In genomic region chr6:31567531-31568370, GRCh38 we compare ENCODE assay signal across 15 cellular contexts. TPM values are rescaled to one million over a fixed set of nuclear protein-coding genes. Genes with fewer than 3 reads are reported as not detected.
DNase-seq lines count a peak whose midpoint lies in the region; ATAC-seq and TF ChIP-seq lines count a peak whose summit lies in the region.
"Had no signal": no experiment of that assay in that cellular context is flagged by ENCODE, and none has a peak within 500 bp of the region (broad histone marks: within the 10 kb centered on the region; RNA-seq: fewer than 3 reads in every experiment).

No MANE protein-coding gene starts in this region.

- H3K4me1 Mint-ChIP-seq in activated naive CD8-positive, alpha-beta T cell treated with anti-CD3 and anti-CD28 coated beads for 36 hours, result peaks cover 69% of the 10 kb centered on the region
- H3K4me1 Mint-ChIP-seq in neural progenitor cell, result peaks cover 15% of the 10 kb centered on the region

- peak overlapping the region; percentile 59 for H3K4me3 Mint-ChIP-seq in activated naive CD8-positive, alpha-beta T cell treated with anti-CD3 and anti-CD28 coated beads for 36 hours
- peak overlapping the region; percentile 57 for H3K4me3 Mint-ChIP-seq in neural progenitor cell

- H3K9ac ChIP-seq in Loucy (ENCODE audit: low read depth, low read length, poor library complexity, severe bottlenecking) (peak overlapping the region; percentile 6), neural progenitor cell (no peak overlapping the region)

- TF ChIP-seq CTCF in GM12864 (IDR thresholded peaks at IDR 0.05; ENCODE audit: low read depth, low read length, missing control alignments) (no peak), Loucy (conservative IDR thresholded peaks at IDR 0.05; ENCODE audit: low read length) (no peak), neural progenitor cell (IDR thresholded peaks at IDR 0.05) (no peak)

- H3K36me3 ChIP-seq in Loucy (ENCODE audit: insufficient read depth, low read length), result no peaks in the 10 kb centered on the region
- H3K36me3 ChIP-seq in neural progenitor cell, result no peaks in the 10 kb centered on the region
- H3K36me3 ChIP-seq: gastroesophageal sphincter had no signal

- H3K27me3 ChIP-seq in Loucy (ENCODE audit: insufficient read depth, low read length, poor library complexity, severe bottlenecking), result no peaks in the 10 kb centered on the region
- H3K27me3 ChIP-seq in neural progenitor cell, result no peaks in the 10 kb centered on the region

- peak overlapping the region; percentile 88 for H3K27ac Mint-ChIP-seq in activated naive CD8-positive, alpha-beta T cell treated with anti-CD3 and anti-CD28 coated beads for 36 hours
- peak overlapping the region; percentile 0 for H3K27ac Mint-ChIP-seq in neural progenitor cell

- H3K9me3 ChIP-seq in Loucy (ENCODE audit: insufficient read depth, low read depth, low read length), result no peaks in the 10 kb centered on the region
- no peaks in the 10 kb centered on the region for H3K9me3 ChIP-seq in neural progenitor cell (ENCODE audit: low read depth)
- H3K9me3 ChIP-seq: gastroesophageal sphincter had no signal

- peak; percentile 62 for DNase-seq in GM12864 (ENCODE audit: low read depth)
- no peak for DNase-seq in activated naive CD8-positive, alpha-beta T cell treated with anti-CD3 and anti-CD28 coated beads for 36 hours
- DNase-seq in neural progenitor cell (ENCODE audit: low spot score), result no peak
- DNase-seq in NCI-H1694 (lab: John Stamatoyannopoulos, UW), result no peak
- DNase-seq in NCI-H1092 (lab: John Stamatoyannopoulos, UW), result no peak
- DNase-seq: amniotic stem cell, NCI-H524, SHP77 had no signal

- H2AFZ ChIP-seq in Loucy (ENCODE audit: low read length) (no peak overlapping the region), neural progenitor cell (replicated peaks) (peak overlapping the region; percentile 34)

- no peaks in the 10 kb centered on the region for H3K27me3 Mint-ChIP-seq in activated naive CD8-positive, alpha-beta T cell treated with anti-CD3 and anti-CD28 coated beads for 36 hours
- peaks cover 8% of the 10 kb centered on the region for H3K27me3 Mint-ChIP-seq in neural progenitor cell (ENCODE audit: insufficient read depth, low read depth)

- H3K9me2 ChIP-seq in Loucy (replicated peaks; ENCODE audit: low read depth, low read length), result no peaks in the 10 kb centered on the region

- H3K9me3 Mint-ChIP-seq in activated naive CD8-positive, alpha-beta T cell treated with anti-CD3 and anti-CD28 coated beads for 36 hours, result no peaks in the 10 kb centered on the region
- no peaks in the 10 kb centered on the region for H3K9me3 Mint-ChIP-seq in neural progenitor cell

- H3K4me3 ChIP-seq in GM12864 (ENCODE audit: low read depth, low read length), result no peak overlapping the region; the same call in 1 of the 2 replicates
- no peak overlapping the region for H3K4me3 ChIP-seq in Loucy (ENCODE audit: low read length, poor library complexity, severe bottlenecking)
- no peak overlapping the region for H3K4me3 ChIP-seq in neural progenitor cell
- H3K4me3 ChIP-seq: gastroesophageal sphincter had no signal

- H3K79me2 ChIP-seq in Loucy (ENCODE audit: insufficient read depth, low read length) (no peaks in the 10 kb centered on the region), neural progenitor cell (ENCODE audit: low read depth) (no peaks in the 10 kb centered on the region)

- H4K20me1 ChIP-seq in Loucy (ENCODE audit: insufficient read depth, low read length, poor library complexity, severe bottlenecking) (no peaks in the 10 kb centered on the region), neural progenitor cell (ENCODE audit: low read depth) (no peaks in the 10 kb centered on the region)

- H3K4me2 ChIP-seq in Loucy (ENCODE audit: low read depth, low read length, poor library complexity, severe bottlenecking) (peak overlapping the region; percentile 39), neural progenitor cell (peak overlapping the region; percentile 35)

- H3K27ac ChIP-seq in neural progenitor cell, result no peak overlapping the region
- H3K27ac ChIP-seq: gastroesophageal sphincter, VCaP had no signal

- ATAC-seq in GM21737 (IDR thresholded peaks at IDR 0.05; ENCODE audit: unreplicated experiment), result no peak
- ATAC-seq: gastroesophageal sphincter had no signal

- H3K4me1 ChIP-seq in Loucy (ENCODE audit: insufficient read depth, low read length, poor library complexity, severe bottlenecking) (peaks cover 69% of the 10 kb centered on the region), neural progenitor cell (peaks cover 6% of the 10 kb centered on the region)
- H3K4me1 ChIP-seq: gastroesophageal sphincter had no signal

- H3K36me3 Mint-ChIP-seq in activated naive CD8-positive, alpha-beta T cell treated with anti-CD3 and anti-CD28 coated beads for 36 hours, result peaks cover 41% of the 10 kb centered on the region
- H3K36me3 Mint-ChIP-seq in neural progenitor cell, result no peaks in the 10 kb centered on the region

- H3F3A ChIP-seq in Loucy (ENCODE audit: low read depth) (0 out of 2 replicates have a peak, but pooled peaks cover 3% of the 10 kb centered on the region), neural progenitor cell (ENCODE audit: low read depth) (no peaks in the 10 kb centered on the region)

RNA-seq across cellular contexts. Expression of gene LTA, which starts 4.3 kb away (rescaled TPM):
- total RNA-seq in activated naive CD8-positive, alpha-beta T cell treated with anti-CD3 and anti-CD28 coated beads for 36 hours, result 100 to 1,000 TPM; 328 to 335 TPM
- not detected in 2 replicates for total RNA-seq in neural progenitor cell (ENCODE audit: low replicate concordance)
- total RNA-seq: gastroesophageal sphincter, liver, MCF 10A, posterior vena cava had no signal

RNA-seq across cellular contexts. Expression of gene TNF, which starts 7.6 kb away (rescaled TPM):
- total RNA-seq in activated naive CD8-positive, alpha-beta T cell treated with anti-CD3 and anti-CD28 coated beads for 36 hours, result 100 to 1,000 TPM; 114 to 115 TPM
- total RNA-seq in neural progenitor cell (ENCODE audit: low replicate concordance), result 0.19 TPM in 1 of 2 replicates, not detected in the other
- total RNA-seq: MCF 10A had no signal

RNA-seq across cellular contexts. Expression of gene LTB, which starts 14.5 kb away (rescaled TPM):
- total RNA-seq in activated naive CD8-positive, alpha-beta T cell treated with anti-CD3 and anti-CD28 coated beads for 36 hours, result 100 to 1,000 TPM; 273 TPM
- total RNA-seq in neural progenitor cell (ENCODE audit: low replicate concordance), result 0.15 TPM in 1 of 2 replicates, not detected in the other

RNA-seq across cellular contexts. Expression of gene LST1, which starts 18.3 kb away (rescaled TPM):
- total RNA-seq in activated naive CD8-positive, alpha-beta T cell treated with anti-CD3 and anti-CD28 coated beads for 36 hours, result 10 to 100 TPM; 29.1 TPM
- total RNA-seq in neural progenitor cell (ENCODE audit: low replicate concordance), result not detected in 2 replicates
- total RNA-seq: MCF 10A had no signal

RNA-seq across cellular contexts. Expression of gene NFKBIL1, which starts 20.3 kb away (rescaled TPM):
- total RNA-seq in activated naive CD8-positive, alpha-beta T cell treated with anti-CD3 and anti-CD28 coated beads for 36 hours, result 10 to 100 TPM; 10.6 TPM
- total RNA-seq in neural progenitor cell (ENCODE audit: low replicate concordance), result 8.6 and 30.3 TPM in 2 replicates

Comparison
In these comparisons a context has a peak if more than half of its experiments do, and no peak if none do; other contexts are left out.
1. RNA of gene LTA, which starts 4.3 kb away (total RNA-seq): 328 to 335 TPM in activated naive CD8-positive, alpha-beta T cell treated with anti-CD3 and anti-CD28 coated beads for 36 hours; not detected in neural progenitor cell; every median in the first group is over 100 times any median in the second.
2. RNA of gene TNF, which starts 7.6 kb away (total RNA-seq): 114 to 115 TPM in activated naive CD8-positive, alpha-beta T cell treated with anti-CD3 and anti-CD28 coated beads for 36 hours; 0.19 TPM in neural progenitor cell; every median in the first group is over 10 times any median in the second.
3. RNA of gene LTB, which starts 14.5 kb away (total RNA-seq): 273 TPM in activated naive CD8-positive, alpha-beta T cell treated with anti-CD3 and anti-CD28 coated beads for 36 hours; 0.15 TPM in neural progenitor cell; every median in the first group is over 100 times any median in the second.